11 cellular contexts compared by ENCODE assay signal in genomic region chr5:170747851-170748250, GRCh38. TPM values are rescaled to one million over a fixed set of nuclear protein-coding genes. Genes with fewer than 3 reads are reported as not detected.
A peak's percentile ranks its signal among the peaks of the same experiment; 100 is the strongest.
DNase-seq lines count a peak whose midpoint lies in the region; ATAC-seq and TF ChIP-seq lines count a peak whose summit lies in the region.
"Had no signal": no experiment of that assay in that cellular context is flagged by ENCODE, and none has a peak within 500 bp of the region (broad histone marks: within the 10 kb centered on the region; RNA-seq: fewer than 3 reads in every experiment).

No MANE protein-coding gene starts in this region.

- TF ChIP-seq CTCF in GM12865 (IDR thresholded peaks at IDR 0.05; ENCODE audit: insufficient read depth, low read depth, low read length, missing control alignments) (peak; percentile 2), fibroblast of mammary gland (conservative IDR thresholded peaks at IDR 0.05; ENCODE audit: control insufficient read depth, insufficient read depth, low read depth, low read length) (peak; percentile 35)

- H3K14ac ChIP-seq in trophoblast cell (ENCODE audit: low read length), result peak overlapping the region; percentile 90

- peak overlapping the region; percentile 90 for H2BK12ac ChIP-seq in trophoblast cell (ENCODE audit: low read length)

- peak overlapping the region; percentile 4 for H3K4me2 ChIP-seq in trophoblast cell (ENCODE audit: low read length)

- no peak for DNase-seq in GM12865 (ENCODE audit: low read depth)
- DNase-seq in RPMI8226, result peak; percentile 17
- peak; percentile 8 for DNase-seq in fibroblast of mammary gland (ENCODE audit: low read depth)
- DNase-seq in trophoblast cell, result peak in 1 of 2 donors; percentile 45
- no peak for DNase-seq in AG08395 (ENCODE audit: low spot score)
- no peak for DNase-seq in activated naive CD4-positive, alpha-beta T cell treated with anti-CD3 and anti-CD28 coated beads, Interleukin-2, amount 50 U/mL, for 72 hours (ENCODE audit: low spot score in 2 of 2)
- no peak for DNase-seq in superior temporal gyrus (ENCODE audit: extremely low spot score)
- DNase-seq: GOT3 had no signal

- no peaks in the 10 kb centered on the region for H3K36me3 ChIP-seq in trophoblast cell (ENCODE audit: control insufficient read depth in 1 of 2, insufficient read depth in 2 of 2, low read length in 2 of 2)

- peak overlapping the region; percentile 10 for H4K12ac ChIP-seq in trophoblast cell (ENCODE audit: low read depth, low read length)

- H3K4me1 ChIP-seq in trophoblast cell (ENCODE audit: control insufficient read depth in 1 of 2, insufficient read depth in 2 of 2, low read length in 2 of 2), result peaks cover 60 to 70% of the 10 kb centered on the region in 2 experiments

- H3K27ac Mint-ChIP-seq in activated naive CD4-positive, alpha-beta T cell treated with anti-CD3 and anti-CD28 coated beads, Interleukin-2, amount 50 U/mL, for 72 hours, result no peak overlapping the region

- no peak for ATAC-seq in activated naive CD4-positive, alpha-beta T cell treated with anti-CD3 and anti-CD28 coated beads, Interleukin-2, amount 50 U/mL, for 72 hours
- no peak for ATAC-seq in HG02642 (IDR thresholded peaks at IDR 0.05; ENCODE audit: poor library complexity, unreplicated experiment)

- H3K18ac ChIP-seq in trophoblast cell (ENCODE audit: low read length), result peak overlapping the region; percentile 67

- H3K23ac ChIP-seq in trophoblast cell (ENCODE audit: low read length), result no peak overlapping the region

- H3K36me3 Mint-ChIP-seq in activated naive CD4-positive, alpha-beta T cell treated with anti-CD3 and anti-CD28 coated beads, Interleukin-2, amount 50 U/mL, for 72 hours, result no peaks in the 10 kb centered on the region
- H3K36me3 Mint-ChIP-seq: IgD-negative memory B cell had no signal

- peak overlapping the region; percentile 18 for H2AFZ ChIP-seq in trophoblast cell (ENCODE audit: insufficient read depth, low read length, poor library complexity)

- WGBS in trophoblast cell (ENCODE audit: extremely low coverage, insufficient coverage, insufficient read length), result no CpG with 5 or more reads among the region's 10 CpGs

- peak overlapping the region; percentile 98 for H3K27ac ChIP-seq in trophoblast cell (ENCODE audit: low read depth, low read length)

- H3K4ac ChIP-seq in trophoblast cell (ENCODE audit: low read depth, low read length), result peak overlapping the region; percentile 50

- H3K27me3 ChIP-seq in trophoblast cell (ENCODE audit: insufficient read depth, low read length), result no peaks in the 10 kb centered on the region

- H2BK120ac ChIP-seq in trophoblast cell (ENCODE audit: insufficient read depth, low read length, poor library complexity), result peak overlapping the region; percentile 96

- H4K8ac ChIP-seq in trophoblast cell (ENCODE audit: low read depth, low read length), result peak overlapping the region; percentile 63

- H3K9me3 ChIP-seq in trophoblast cell (ENCODE audit: insufficient read depth, low read depth, low read length), result no peaks in the 10 kb centered on the region

- peaks cover 25% of the 10 kb centered on the region for H3K79me2 ChIP-seq in trophoblast cell (ENCODE audit: control insufficient read depth, insufficient read depth, low read length, poor library complexity)

- peak overlapping the region; percentile 94 for H4K91ac ChIP-seq in trophoblast cell (ENCODE audit: low read depth, low read length)

- peak overlapping the region; percentile 99 for H2BK5ac ChIP-seq in trophoblast cell (ENCODE audit: low read depth, low read length, poor library complexity)

- H3K9me3 Mint-ChIP-seq in activated naive CD4-positive, alpha-beta T cell treated with anti-CD3 and anti-CD28 coated beads, Interleukin-2, amount 50 U/mL, for 72 hours, result no peaks in the 10 kb centered on the region
- H3K9me3 Mint-ChIP-seq: IgD-negative memory B cell had no signal

- peak overlapping the region; percentile 59 for H3K9ac ChIP-seq in trophoblast cell (ENCODE audit: low read length)

- H2AK5ac ChIP-seq in trophoblast cell (ENCODE audit: low read length), result peak overlapping the region; percentile 70

- H3K79me1 ChIP-seq in trophoblast cell (ENCODE audit: low read length), result peaks cover 75% of the 10 kb centered on the region

- H3K4me3 ChIP-seq in GM12865 (ENCODE audit: low read depth, low read length) (no peak overlapping the region), fibroblast of mammary gland (ENCODE audit: control insufficient read depth, low read depth, low read length) (no peak overlapping the region), trophoblast cell (ENCODE audit: low read depth, low read length) (no peak overlapping the region)

RNA-seq across cellular contexts. Expression of gene GABRP, which starts 35.7 kb away (rescaled TPM):
- 935 and 1,007 TPM in 2 replicates for polyA plus RNA-seq in trophoblast cell (2013)
- total RNA-seq in activated naive CD4-positive, alpha-beta T cell treated with anti-CD3 and anti-CD28 coated beads, Interleukin-2, amount 50 U/mL, for 72 hours, result not detected
- total RNA-seq: activated CD8-positive, alpha-beta memory T cell treated with anti-CD3 and anti-CD28 coated beads for 36 hours had no signal
- polyA plus RNA-seq: IgD-negative memory B cell had no signal

Comparison
In these comparisons a context has a peak if more than half of its experiments do, and no peak if none do; other contexts are left out.
1. DNase-seq: peak in RPMI8226 (single experiment) and fibroblast of mammary gland (single experiment); none in GM12865 (single experiment), AG08395 (single experiment), activated naive CD4-positive, alpha-beta T cell treated with anti-CD3 and anti-CD28 coated beads, Interleukin-2, amount 50 U/mL, for 72 hours (0 of 2) and superior temporal gyrus (single experiment).